1 cellular context compared by ENCODE assay signal in the genomic region with DNA sequence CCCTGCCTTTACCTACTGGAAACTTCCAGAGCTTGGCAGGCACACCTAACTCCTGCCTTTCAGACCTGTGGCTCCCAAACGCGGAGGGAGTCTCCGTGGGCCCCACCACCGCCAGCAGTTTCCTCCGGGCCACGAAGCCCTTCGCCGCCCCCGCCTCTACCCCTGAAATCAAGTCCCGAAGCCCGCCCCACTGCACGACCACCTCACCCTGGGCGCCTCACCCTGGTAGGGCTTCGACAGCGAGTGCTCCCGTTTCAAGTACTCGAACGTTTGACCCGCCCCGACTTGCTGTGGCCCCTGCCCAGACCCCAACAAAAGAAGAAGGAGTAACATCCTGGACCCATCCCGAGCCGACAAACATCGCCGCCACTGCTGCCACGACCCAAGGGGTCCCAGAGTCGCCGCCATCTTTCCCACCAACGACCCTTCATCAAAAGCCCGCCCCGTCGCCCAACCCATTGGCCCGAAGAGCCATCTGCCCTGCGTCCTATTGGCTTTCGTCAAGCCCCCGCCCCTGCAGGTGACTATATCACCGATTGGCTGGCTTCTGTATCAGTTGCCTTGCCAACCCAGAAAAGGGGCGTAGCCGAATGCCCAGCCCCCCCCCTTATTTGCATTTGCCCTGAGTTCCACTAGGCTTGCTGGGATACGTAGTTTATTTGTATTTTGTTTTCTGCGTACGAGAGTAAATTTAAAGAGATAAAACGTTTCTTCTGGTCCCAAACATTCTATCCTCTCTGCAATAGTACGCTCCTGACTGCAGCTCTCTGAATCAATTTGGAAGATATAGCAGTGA.
TF ChIP-seq lines count a peak whose summit lies in the region.

A gene with protein sequence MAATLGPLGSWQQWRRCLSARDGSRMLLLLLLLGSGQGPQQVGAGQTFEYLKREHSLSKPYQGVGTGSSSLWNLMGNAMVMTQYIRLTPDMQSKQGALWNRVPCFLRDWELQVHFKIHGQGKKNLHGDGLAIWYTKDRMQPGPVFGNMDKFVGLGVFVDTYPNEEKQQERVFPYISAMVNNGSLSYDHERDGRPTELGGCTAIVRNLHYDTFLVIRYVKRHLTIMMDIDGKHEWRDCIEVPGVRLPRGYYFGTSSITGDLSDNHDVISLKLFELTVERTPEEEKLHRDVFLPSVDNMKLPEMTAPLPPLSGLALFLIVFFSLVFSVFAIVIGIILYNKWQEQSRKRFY (minus strand): TSS at position 432 of the 796 bp plus-strand sequence. CDS start 24 bp downstream, at position 408.

TF ChIP-seq in HepG2, 621 proteins besides CTCF, POLR2A, EP300 and RAD21 (continued from another document and continues in another):
- TF ChIP-seq, protein P1, sequence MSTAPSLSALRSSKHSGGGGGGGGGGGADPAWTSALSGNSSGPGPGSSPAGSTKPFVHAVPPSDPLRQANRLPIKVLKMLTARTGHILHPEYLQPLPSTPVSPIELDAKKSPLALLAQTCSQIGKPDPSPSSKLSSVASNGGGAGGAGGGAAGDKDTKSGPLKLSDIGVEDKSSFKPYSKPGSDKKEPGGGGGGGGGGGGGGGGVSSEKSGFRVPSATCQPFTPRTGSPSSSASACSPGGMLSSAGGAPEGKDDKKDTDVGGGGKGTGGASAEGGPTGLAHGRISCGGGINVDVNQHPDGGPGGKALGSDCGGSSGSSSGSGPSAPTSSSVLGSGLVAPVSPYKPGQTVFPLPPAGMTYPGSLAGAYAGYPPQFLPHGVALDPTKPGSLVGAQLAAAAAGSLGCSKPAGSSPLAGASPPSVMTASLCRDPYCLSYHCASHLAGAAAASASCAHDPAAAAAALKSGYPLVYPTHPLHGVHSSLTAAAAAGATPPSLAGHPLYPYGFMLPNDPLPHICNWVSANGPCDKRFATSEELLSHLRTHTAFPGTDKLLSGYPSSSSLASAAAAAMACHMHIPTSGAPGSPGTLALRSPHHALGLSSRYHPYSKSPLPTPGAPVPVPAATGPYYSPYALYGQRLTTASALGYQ (CRISPR knock-in tag; IDR thresholded peaks at IDR 0.05): peak; percentile 59; the same call in 1 of the 2 replicates
- TF ChIP-seq, protein P2, sequence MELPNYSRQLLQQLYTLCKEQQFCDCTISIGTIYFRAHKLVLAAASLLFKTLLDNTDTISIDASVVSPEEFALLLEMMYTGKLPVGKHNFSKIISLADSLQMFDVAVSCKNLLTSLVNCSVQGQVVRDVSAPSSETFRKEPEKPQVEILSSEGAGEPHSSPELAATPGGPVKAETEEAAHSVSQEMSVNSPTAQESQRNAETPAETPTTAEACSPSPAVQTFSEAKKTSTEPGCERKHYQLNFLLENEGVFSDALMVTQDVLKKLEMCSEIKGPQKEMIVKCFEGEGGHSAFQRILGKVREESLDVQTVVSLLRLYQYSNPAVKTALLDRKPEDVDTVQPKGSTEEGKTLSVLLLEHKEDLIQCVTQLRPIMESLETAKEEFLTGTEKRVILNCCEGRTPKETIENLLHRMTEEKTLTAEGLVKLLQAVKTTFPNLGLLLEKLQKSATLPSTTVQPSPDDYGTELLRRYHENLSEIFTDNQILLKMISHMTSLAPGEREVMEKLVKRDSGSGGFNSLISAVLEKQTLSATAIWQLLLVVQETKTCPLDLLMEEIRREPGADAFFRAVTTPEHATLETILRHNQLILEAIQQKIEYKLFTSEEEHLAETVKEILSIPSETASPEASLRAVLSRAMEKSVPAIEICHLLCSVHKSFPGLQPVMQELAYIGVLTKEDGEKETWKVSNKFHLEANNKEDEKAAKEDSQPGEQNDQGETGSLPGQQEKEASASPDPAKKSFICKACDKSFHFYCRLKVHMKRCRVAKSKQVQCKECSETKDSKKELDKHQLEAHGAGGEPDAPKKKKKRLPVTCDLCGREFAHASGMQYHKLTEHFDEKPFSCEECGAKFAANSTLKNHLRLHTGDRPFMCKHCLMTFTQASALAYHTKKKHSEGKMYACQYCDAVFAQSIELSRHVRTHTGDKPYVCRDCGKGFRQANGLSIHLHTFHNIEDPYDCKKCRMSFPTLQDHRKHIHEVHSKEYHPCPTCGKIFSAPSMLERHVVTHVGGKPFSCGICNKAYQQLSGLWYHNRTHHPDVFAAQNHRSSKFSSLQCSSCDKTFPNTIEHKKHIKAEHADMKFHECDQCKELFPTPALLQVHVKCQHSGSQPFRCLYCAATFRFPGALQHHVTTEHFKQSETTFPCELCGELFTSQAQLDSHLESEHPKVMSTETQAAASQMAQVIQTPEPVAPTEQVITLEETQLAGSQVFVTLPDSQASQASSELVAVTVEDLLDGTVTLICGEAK (IDR thresholded peaks at IDR 0.05): no peak
- TF ChIP-seq, protein P2 (CRISPR knock-in tag; IDR thresholded peaks at IDR 0.05): peak; percentile 58; the same call in 1 of the 2 replicates
- TF ChIP-seq KLF16 (CRISPR knock-in tag; IDR thresholded peaks at IDR 0.05) (peak in 1 of 2 experiments; percentile 43; a peak in 1 of 4 replicates), ASH2L (IDR thresholded peaks at IDR 0.05; ENCODE audit: insufficient read length, low read depth, low read length) (peak; percentile 85), ZNF839 (CRISPR knock-in tag; IDR thresholded peaks at IDR 0.05; ENCODE audit: borderline replicate concordance) (peak; percentile 87; the same call in 1 of the 2 replicates), REPIN1 (CRISPR knock-in tag; IDR thresholded peaks at IDR 0.05; ENCODE audit: borderline replicate concordance, low read depth) (peak; percentile 61; the same call in 1 of the 2 replicates), SATB2 (CRISPR knock-in tag; IDR thresholded peaks at IDR 0.05) (no peak), RBFOX2 (IDR thresholded peaks at IDR 0.05; ENCODE audit: low read depth, low read length) (peak; percentile 80), FOXK2 (IDR thresholded peaks at IDR 0.05) (no peak), ZBTB21 (CRISPR knock-in tag; IDR thresholded peaks at IDR 0.05) (no peak), KMT2A (CRISPR knock-in tag; IDR thresholded peaks at IDR 0.05) (peak; percentile 59; the same call in 1 of the 2 replicates), ZNF772 (CRISPR knock-in tag; IDR thresholded peaks at IDR 0.05) (no peak; the same call in 1 of the 2 replicates), ZNF776 (CRISPR knock-in tag; IDR thresholded peaks at IDR 0.05) (no peak), YEATS2 (CRISPR knock-in tag; IDR thresholded peaks at IDR 0.05; ENCODE audit: borderline replicate concordance) (peak; percentile 25; the same call in 1 of the 2 replicates), ELF3 (CRISPR knock-in tag; IDR thresholded peaks at IDR 0.05) (no peak)
- TF ChIP-seq, protein P3, sequence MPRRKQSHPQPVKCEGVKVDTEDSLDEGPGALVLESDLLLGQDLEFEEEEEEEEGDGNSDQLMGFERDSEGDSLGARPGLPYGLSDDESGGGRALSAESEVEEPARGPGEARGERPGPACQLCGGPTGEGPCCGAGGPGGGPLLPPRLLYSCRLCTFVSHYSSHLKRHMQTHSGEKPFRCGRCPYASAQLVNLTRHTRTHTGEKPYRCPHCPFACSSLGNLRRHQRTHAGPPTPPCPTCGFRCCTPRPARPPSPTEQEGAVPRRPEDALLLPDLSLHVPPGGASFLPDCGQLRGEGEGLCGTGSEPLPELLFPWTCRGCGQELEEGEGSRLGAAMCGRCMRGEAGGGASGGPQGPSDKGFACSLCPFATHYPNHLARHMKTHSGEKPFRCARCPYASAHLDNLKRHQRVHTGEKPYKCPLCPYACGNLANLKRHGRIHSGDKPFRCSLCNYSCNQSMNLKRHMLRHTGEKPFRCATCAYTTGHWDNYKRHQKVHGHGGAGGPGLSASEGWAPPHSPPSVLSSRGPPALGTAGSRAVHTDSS (CRISPR knock-in tag; conservative IDR thresholded peaks at IDR 0.05): no peak
- TF ChIP-seq, protein P4, sequence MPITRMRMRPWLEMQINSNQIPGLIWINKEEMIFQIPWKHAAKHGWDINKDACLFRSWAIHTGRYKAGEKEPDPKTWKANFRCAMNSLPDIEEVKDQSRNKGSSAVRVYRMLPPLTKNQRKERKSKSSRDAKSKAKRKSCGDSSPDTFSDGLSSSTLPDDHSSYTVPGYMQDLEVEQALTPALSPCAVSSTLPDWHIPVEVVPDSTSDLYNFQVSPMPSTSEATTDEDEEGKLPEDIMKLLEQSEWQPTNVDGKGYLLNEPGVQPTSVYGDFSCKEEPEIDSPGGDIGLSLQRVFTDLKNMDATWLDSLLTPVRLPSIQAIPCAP (CRISPR knock-in tag; IDR thresholded peaks at IDR 0.05; ENCODE audit: low read depth): no peak
- TF ChIP-seq, protein P5, sequence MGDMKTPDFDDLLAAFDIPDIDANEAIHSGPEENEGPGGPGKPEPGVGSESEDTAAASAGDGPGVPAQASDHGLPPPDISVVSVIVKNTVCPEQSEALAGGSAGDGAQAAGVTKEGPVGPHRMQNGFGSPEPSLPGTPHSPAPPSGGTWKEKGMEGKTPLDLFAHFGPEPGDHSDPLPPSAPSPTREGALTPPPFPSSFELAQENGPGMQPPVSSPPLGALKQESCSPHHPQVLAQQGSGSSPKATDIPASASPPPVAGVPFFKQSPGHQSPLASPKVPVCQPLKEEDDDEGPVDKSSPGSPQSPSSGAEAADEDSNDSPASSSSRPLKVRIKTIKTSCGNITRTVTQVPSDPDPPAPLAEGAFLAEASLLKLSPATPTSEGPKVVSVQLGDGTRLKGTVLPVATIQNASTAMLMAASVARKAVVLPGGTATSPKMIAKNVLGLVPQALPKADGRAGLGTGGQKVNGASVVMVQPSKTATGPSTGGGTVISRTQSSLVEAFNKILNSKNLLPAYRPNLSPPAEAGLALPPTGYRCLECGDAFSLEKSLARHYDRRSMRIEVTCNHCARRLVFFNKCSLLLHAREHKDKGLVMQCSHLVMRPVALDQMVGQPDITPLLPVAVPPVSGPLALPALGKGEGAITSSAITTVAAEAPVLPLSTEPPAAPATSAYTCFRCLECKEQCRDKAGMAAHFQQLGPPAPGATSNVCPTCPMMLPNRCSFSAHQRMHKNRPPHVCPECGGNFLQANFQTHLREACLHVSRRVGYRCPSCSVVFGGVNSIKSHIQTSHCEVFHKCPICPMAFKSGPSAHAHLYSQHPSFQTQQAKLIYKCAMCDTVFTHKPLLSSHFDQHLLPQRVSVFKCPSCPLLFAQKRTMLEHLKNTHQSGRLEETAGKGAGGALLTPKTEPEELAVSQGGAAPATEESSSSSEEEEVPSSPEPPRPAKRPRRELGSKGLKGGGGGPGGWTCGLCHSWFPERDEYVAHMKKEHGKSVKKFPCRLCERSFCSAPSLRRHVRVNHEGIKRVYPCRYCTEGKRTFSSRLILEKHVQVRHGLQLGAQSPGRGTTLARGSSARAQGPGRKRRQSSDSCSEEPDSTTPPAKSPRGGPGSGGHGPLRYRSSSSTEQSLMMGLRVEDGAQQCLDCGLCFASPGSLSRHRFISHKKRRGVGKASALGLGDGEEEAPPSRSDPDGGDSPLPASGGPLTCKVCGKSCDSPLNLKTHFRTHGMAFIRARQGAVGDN (CRISPR knock-in tag; IDR thresholded peaks at IDR 0.05): peak; percentile 93
- TF ChIP-seq, protein P6, sequence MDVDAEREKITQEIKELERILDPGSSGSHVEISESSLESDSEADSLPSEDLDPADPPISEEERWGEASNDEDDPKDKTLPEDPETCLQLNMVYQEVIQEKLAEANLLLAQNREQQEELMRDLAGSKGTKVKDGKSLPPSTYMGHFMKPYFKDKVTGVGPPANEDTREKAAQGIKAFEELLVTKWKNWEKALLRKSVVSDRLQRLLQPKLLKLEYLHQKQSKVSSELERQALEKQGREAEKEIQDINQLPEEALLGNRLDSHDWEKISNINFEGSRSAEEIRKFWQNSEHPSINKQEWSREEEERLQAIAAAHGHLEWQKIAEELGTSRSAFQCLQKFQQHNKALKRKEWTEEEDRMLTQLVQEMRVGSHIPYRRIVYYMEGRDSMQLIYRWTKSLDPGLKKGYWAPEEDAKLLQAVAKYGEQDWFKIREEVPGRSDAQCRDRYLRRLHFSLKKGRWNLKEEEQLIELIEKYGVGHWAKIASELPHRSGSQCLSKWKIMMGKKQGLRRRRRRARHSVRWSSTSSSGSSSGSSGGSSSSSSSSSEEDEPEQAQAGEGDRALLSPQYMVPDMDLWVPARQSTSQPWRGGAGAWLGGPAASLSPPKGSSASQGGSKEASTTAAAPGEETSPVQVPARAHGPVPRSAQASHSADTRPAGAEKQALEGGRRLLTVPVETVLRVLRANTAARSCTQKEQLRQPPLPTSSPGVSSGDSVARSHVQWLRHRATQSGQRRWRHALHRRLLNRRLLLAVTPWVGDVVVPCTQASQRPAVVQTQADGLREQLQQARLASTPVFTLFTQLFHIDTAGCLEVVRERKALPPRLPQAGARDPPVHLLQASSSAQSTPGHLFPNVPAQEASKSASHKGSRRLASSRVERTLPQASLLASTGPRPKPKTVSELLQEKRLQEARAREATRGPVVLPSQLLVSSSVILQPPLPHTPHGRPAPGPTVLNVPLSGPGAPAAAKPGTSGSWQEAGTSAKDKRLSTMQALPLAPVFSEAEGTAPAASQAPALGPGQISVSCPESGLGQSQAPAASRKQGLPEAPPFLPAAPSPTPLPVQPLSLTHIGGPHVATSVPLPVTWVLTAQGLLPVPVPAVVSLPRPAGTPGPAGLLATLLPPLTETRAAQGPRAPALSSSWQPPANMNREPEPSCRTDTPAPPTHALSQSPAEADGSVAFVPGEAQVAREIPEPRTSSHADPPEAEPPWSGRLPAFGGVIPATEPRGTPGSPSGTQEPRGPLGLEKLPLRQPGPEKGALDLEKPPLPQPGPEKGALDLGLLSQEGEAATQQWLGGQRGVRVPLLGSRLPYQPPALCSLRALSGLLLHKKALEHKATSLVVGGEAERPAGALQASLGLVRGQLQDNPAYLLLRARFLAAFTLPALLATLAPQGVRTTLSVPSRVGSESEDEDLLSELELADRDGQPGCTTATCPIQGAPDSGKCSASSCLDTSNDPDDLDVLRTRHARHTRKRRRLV (CRISPR knock-in tag; IDR thresholded peaks at IDR 0.05): peak; percentile 99
